26 cellular contexts compared by ENCODE assay signal in genomic region chr16:49684731-49685130, GRCh38.
DNase-seq lines count a peak whose midpoint lies in the region; ATAC-seq, FAIRE-seq and TF ChIP-seq lines count a peak whose summit lies in the region.
"Had no signal": no experiment of that assay in that cellular context is flagged by ENCODE, and none has a peak within 500 bp of the region (broad histone marks: within the 10 kb centered on the region; RNA-seq: fewer than 3 reads in every experiment).

No MANE protein-coding gene starts in this region.

- peak overlapping the region; percentile 7 for H3K27ac Mint-ChIP-seq in endodermal cell
- H3K27ac Mint-ChIP-seq: CD14-positive monocyte; CD4-positive, alpha-beta memory T cell; CD4-positive, CD25-positive, alpha-beta regulatory T cell; CD8-positive, alpha-beta memory T cell had no signal

- H2BK15ac ChIP-seq in neuronal stem cell (ENCODE audit: low read length) = peak overlapping the region; percentile 44

- H3K4me3 ChIP-seq in HepG2 (replicated peaks in 1 of 3; ENCODE audit: insufficient read depth in 1 of 3, low read depth in 2 of 3, low read length in 3 of 3) (no peak overlapping the region), right lobe of liver (no peak overlapping the region), endodermal cell (ENCODE audit: low read length) (no peak overlapping the region), neuronal stem cell (ENCODE audit: low read length in 2 of 2) (no peak overlapping the region), trophoblast cell (ENCODE audit: low read depth, low read length) (no peak overlapping the region)
- H3K4me3 ChIP-seq: BLaER1 had no signal

- H3K4me3 Mint-ChIP-seq in endodermal cell = no peak overlapping the region
- H3K4me3 Mint-ChIP-seq: CD4-positive, alpha-beta memory T cell; CD4-positive, CD25-positive, alpha-beta regulatory T cell; CD8-positive, alpha-beta memory T cell had no signal

- 0% methylated on average over 2 of the region's 10 CpGs for WGBS in HepG2 (ENCODE audit: low lambda C conversion rate)
- 80% methylated on average over 1 of the region's 10 CpGs for WGBS in right lobe of liver (ENCODE audit: insufficient coverage, low coverage, low lambda C conversion rate, missing lambda C conversion rate)
- WGBS in endodermal cell (ENCODE audit: insufficient coverage in 1 of 2, insufficient read length in 1 of 2), 2 experiments = 87 to 96% methylated on average over 4 to 10 of the region's 10 CpGs
- no CpG with 5 or more reads among the region's 10 CpGs for WGBS in neuronal stem cell (ENCODE audit: extremely low coverage in 2 of 2, insufficient read length in 2 of 2, insufficient replicate concordance in 1 of 2), 2 donors
- WGBS in trophoblast cell (ENCODE audit: extremely low coverage, insufficient coverage, insufficient read length) = no CpG with 5 or more reads among the region's 10 CpGs

- no peak for TF ChIP-seq RAD21 in HepG2 (CRISPR knock-in tag; IDR thresholded peaks at IDR 0.05)

- DNase-seq in HepG2 (ENCODE audit: low spot score) (no peak), right lobe of liver (no peak), endodermal cell (no peak), neuronal stem cell (ENCODE audit: low spot score) (no peak), trophoblast cell (no peak), DMS79 treated with DMSO at 0.1 percent for 48 hours (lab: John Stamatoyannopoulos, UW) (no peak), medulla oblongata (ENCODE audit: extremely low spot score) (no peak)
- DNase-seq: 8988T; ACHN; BE2C; C1 segment of cervical spinal cord; CD4-positive, alpha-beta memory T cell; CD4-positive, CD25-positive, alpha-beta regulatory T cell; CD8-positive, alpha-beta memory T cell; COR-L47; DMS153; DMS53; DMS79; GF-D8 had no signal

- no peak overlapping the region for H3K27ac ChIP-seq in HepG2 (ENCODE audit: extremely low read length, insufficient read depth, low read length)
- H3K27ac ChIP-seq in right lobe of liver = no peak overlapping the region
- H3K27ac ChIP-seq in endodermal cell (ENCODE audit: low read depth, low read length) = no peak overlapping the region
- H3K27ac ChIP-seq in neuronal stem cell (replicated peaks; ENCODE audit: low read length) = no peak overlapping the region
- H3K27ac ChIP-seq in trophoblast cell (ENCODE audit: low read depth, low read length) = no peak overlapping the region
- H3K27ac ChIP-seq: BLaER1 had no signal

- H3K9me3 ChIP-seq in HepG2 (ENCODE audit: low read length) (peaks cover 8% of the 10 kb centered on the region; the same call in 1 of the 2 replicates), right lobe of liver (no peaks in the 10 kb centered on the region), endodermal cell (ENCODE audit: control insufficient read depth, low read length) (peaks cover 8% of the 10 kb centered on the region), neuronal stem cell (replicated peaks in 1 of 2; ENCODE audit: control insufficient read depth in 2 of 2, insufficient read depth in 1 of 2, low read depth in 1 of 2, low read length in 2 of 2) (peaks cover 4 to 18% of the 10 kb centered on the region in 2 donors), trophoblast cell (ENCODE audit: insufficient read depth, low read depth, low read length) (peaks cover 9% of the 10 kb centered on the region)
- H3K9me3 ChIP-seq: BE2C had no signal

- FAIRE-seq in HepG2 (lab: Jason Lieb, UNC) = no peak
- FAIRE-seq: A204.1, G401.6, GM12891, GM18507 had no signal

- POLR2A ChIA-PET in HepG2 (lab: Yijun Ruan, JAX) = no interaction called here

- no peaks in the 10 kb centered on the region; the same call in 1 of the 2 replicates for H4K20me1 ChIP-seq in HepG2 (ENCODE audit: insufficient read depth, low read length)
- H4K20me1 ChIP-seq: BLaER1 had no signal

- TF ChIP-seq POLR2A in HepG2 (IDR thresholded peaks at IDR 0.05; ENCODE audit: insufficient read depth in 1 of 2, low read depth in 2 of 2, low read length in 2 of 2) (no peak), right lobe of liver (IDR thresholded peaks at IDR 0.05) (no peak)

- no peak overlapping the region for H2BK5ac ChIP-seq in neuronal stem cell (ENCODE audit: low read length)
- H2BK5ac ChIP-seq in trophoblast cell (ENCODE audit: low read depth, low read length, poor library complexity) = no peak overlapping the region

- H3K27me3 Mint-ChIP-seq in endodermal cell (ENCODE audit: insufficient read depth) = no peaks in the 10 kb centered on the region

- ATAC-seq in HepG2 (peak; percentile 14; the same call in 1 of the 3 replicates), right lobe of liver (no peak), GM18502 (IDR thresholded peaks at IDR 0.05; ENCODE audit: poor library complexity, unreplicated experiment) (no peak)

- in situ Hi-C loops in HepG2 (cut with HindIII; ENCODE audit: extremely low pct_ligation_motif_present, low pct_unique_long_range_greater_than_20kb) = no loop called here

- H2BK12ac ChIP-seq in neuronal stem cell (ENCODE audit: low read length) (no peak overlapping the region), trophoblast cell (ENCODE audit: low read length) (no peak overlapping the region)

- H2BK120ac ChIP-seq in neuronal stem cell (ENCODE audit: low read depth, low read length) = no peak overlapping the region
- no peak overlapping the region for H2BK120ac ChIP-seq in trophoblast cell (ENCODE audit: insufficient read depth, low read length, poor library complexity)

- H2AK5ac ChIP-seq in neuronal stem cell (ENCODE audit: low read depth, low read length) (peak overlapping the region; percentile 14), trophoblast cell (ENCODE audit: low read length) (no peak overlapping the region)

- H3K4me2 ChIP-seq in HepG2 (ENCODE audit: low read depth, low read length) = no peak overlapping the region
- no peak overlapping the region for H3K4me2 ChIP-seq in neuronal stem cell (ENCODE audit: insufficient read depth, low read length, poor library complexity, severe bottlenecking)
- no peak overlapping the region for H3K4me2 ChIP-seq in trophoblast cell (ENCODE audit: low read length)
- H3K4me2 ChIP-seq: BLaER1 had no signal

- TF ChIP-seq EP300 in HepG2 (IDR thresholded peaks at IDR 0.05; ENCODE audit: low read depth in 2 of 2, low read length in 2 of 2) (no peak), HepG2 (CRISPR knock-in tag; IDR thresholded peaks at IDR 0.05; ENCODE audit: borderline replicate concordance) (no peak)

- no peak overlapping the region for H4K12ac ChIP-seq in trophoblast cell (ENCODE audit: low read depth, low read length)

- H3K9ac ChIP-seq in HepG2 (ENCODE audit: insufficient read depth, low read depth, low read length) (no peak overlapping the region), endodermal cell (ENCODE audit: extremely low read depth, low read length, poor library complexity, severe bottlenecking) (no peak overlapping the region), neuronal stem cell (ENCODE audit: low read depth, low read length, poor library complexity) (no peak overlapping the region), trophoblast cell (ENCODE audit: low read length) (no peak overlapping the region)
- H3K9ac ChIP-seq: BLaER1 had no signal

- H3K9me3 Mint-ChIP-seq in endodermal cell = peaks cover 6% of the 10 kb centered on the region
- H3K9me3 Mint-ChIP-seq: CD4-positive, alpha-beta memory T cell; CD4-positive, CD25-positive, alpha-beta regulatory T cell had no signal

- CTCF ChIA-PET in HepG2 (lab: Yijun Ruan, JAX; ENCODE audit: low intra/inter-chr PET ratio, low total read pairs) = no interaction called here

- peaks cover 4% of the 10 kb centered on the region for H3K4me1 Mint-ChIP-seq in endodermal cell
- H3K4me1 Mint-ChIP-seq: CD14-positive monocyte; CD4-positive, alpha-beta memory T cell; CD4-positive, CD25-positive, alpha-beta regulatory T cell; CD8-positive, alpha-beta memory T cell had no signal

- H4K91ac ChIP-seq in neuronal stem cell (ENCODE audit: low read depth, low read length, poor library complexity) (no peak overlapping the region), trophoblast cell (ENCODE audit: low read depth, low read length) (no peak overlapping the region)

- intact Hi-C loops in HepG2 (cut with micrococcal nuclease; ENCODE audit: unreplicated experiment) (no loop called here), right lobe of liver (cut with DNase I) (no loop called here)

- no peaks in the 10 kb centered on the region for H3K4me1 ChIP-seq in HepG2 (ENCODE audit: insufficient read depth, low read length)
- no peaks in the 10 kb centered on the region for H3K4me1 ChIP-seq in right lobe of liver
- H3K4me1 ChIP-seq in endodermal cell (ENCODE audit: control insufficient read depth, insufficient read depth, low read length) = no peaks in the 10 kb centered on the region
- peaks cover 0 to 3% of the 10 kb centered on the region in 2 donors for H3K4me1 ChIP-seq in neuronal stem cell (ENCODE audit: control insufficient read depth in 2 of 2, insufficient read depth in 1 of 2, low read depth in 1 of 2, low read length in 2 of 2)
- H3K4me1 ChIP-seq in trophoblast cell (ENCODE audit: control insufficient read depth in 1 of 2, insufficient read depth in 2 of 2, low read length in 2 of 2) = no peaks in the 10 kb centered on the region
- H3K4me1 ChIP-seq: BE2C had no signal

- H3K79me1 ChIP-seq in neuronal stem cell (ENCODE audit: low read depth, low read length) (peaks cover 4% of the 10 kb centered on the region), trophoblast cell (ENCODE audit: low read length) (no peaks in the 10 kb centered on the region)

- TF ChIP-seq CTCF in HepG2 (CRISPR knock-in tag; IDR thresholded peaks at IDR 0.05) (no peak), right lobe of liver (IDR thresholded peaks at IDR 0.05) (no peak), endodermal cell (conservative IDR thresholded peaks at IDR 0.05) (no peak)

- H3K4ac ChIP-seq in neuronal stem cell (ENCODE audit: low read length) = no peak overlapping the region
- no peak overlapping the region for H3K4ac ChIP-seq in trophoblast cell (ENCODE audit: low read depth, low read length)

- BruUV-seq in HepG2 (replicated peaks; lab: Mats Ljungman, UMichigan) = no TSS peak

- H4K8ac ChIP-seq in neuronal stem cell (ENCODE audit: low read depth, low read length) = no peak overlapping the region
- no peak overlapping the region for H4K8ac ChIP-seq in trophoblast cell (ENCODE audit: low read depth, low read length)

- H3K36me3 ChIP-seq in HepG2 (replicated peaks in 1 of 2; ENCODE audit: control insufficient read depth in 1 of 2, insufficient read depth in 2 of 2, low read length in 2 of 2) (no peaks in the 10 kb centered on the region), right lobe of liver (no peaks in the 10 kb centered on the region), endodermal cell (ENCODE audit: control insufficient read depth, insufficient read depth, low read length) (no peaks in the 10 kb centered on the region), neuronal stem cell (replicated peaks in 1 of 2; ENCODE audit: control insufficient read depth in 2 of 2, insufficient read depth in 2 of 2, low read length in 2 of 2) (peaks cover 2 to 53% of the 10 kb centered on the region in 2 donors), trophoblast cell (ENCODE audit: control insufficient read depth in 1 of 2, insufficient read depth in 2 of 2, low read length in 2 of 2) (peaks cover 3% of the 10 kb centered on the region in 2 experiments)
- H3K36me3 ChIP-seq: BE2C had no signal

- H3K23ac ChIP-seq in neuronal stem cell (ENCODE audit: low read depth, low read length, poor library complexity) = peak overlapping the region; percentile 35
- H3K23ac ChIP-seq in trophoblast cell (ENCODE audit: low read length) = no peak overlapping the region

- H3K27me3 ChIP-seq in HepG2 (ENCODE audit: control insufficient read depth in 1 of 2, insufficient read depth in 2 of 2, low read length in 2 of 2) = peaks cover 2 to 24% of the 10 kb centered on the region in 2 experiments; a peak in 3 of 5 replicates
- H3K27me3 ChIP-seq in right lobe of liver = no peaks in the 10 kb centered on the region
- no peaks in the 10 kb centered on the region for H3K27me3 ChIP-seq in endodermal cell (ENCODE audit: control insufficient read depth, insufficient read depth, low read length, poor library complexity, severe bottlenecking)
- no peaks in the 10 kb centered on the region for H3K27me3 ChIP-seq in neuronal stem cell (ENCODE audit: control insufficient read depth in 3 of 3, insufficient read depth in 3 of 3, low read depth in 1 of 3, low read length in 3 of 3)
- H3K27me3 ChIP-seq in trophoblast cell (ENCODE audit: insufficient read depth, low read length) = no peaks in the 10 kb centered on the region
- H3K27me3 ChIP-seq: BE2C, BLaER1 had no signal

- H3K36me3 Mint-ChIP-seq in endodermal cell (ENCODE audit: low read depth) = peaks cover 24% of the 10 kb centered on the region
- H3K36me3 Mint-ChIP-seq: CD14-positive monocyte; CD4-positive, alpha-beta memory T cell; CD4-positive, CD25-positive, alpha-beta regulatory T cell; CD8-positive, alpha-beta memory T cell had no signal

- no peak overlapping the region for H2AFZ ChIP-seq in HepG2 (ENCODE audit: low read length)
- no peak overlapping the region for H2AFZ ChIP-seq in neuronal stem cell (ENCODE audit: low read length)
- H2AFZ ChIP-seq in trophoblast cell (ENCODE audit: insufficient read depth, low read length, poor library complexity) = no peak overlapping the region

- peak overlapping the region; percentile 42 for H3K14ac ChIP-seq in neuronal stem cell (ENCODE audit: low read length)
- H3K14ac ChIP-seq in trophoblast cell (ENCODE audit: low read length) = no peak overlapping the region

- H3K79me2 ChIP-seq in HepG2 (ENCODE audit: insufficient read depth, low read length) (no peaks in the 10 kb centered on the region), trophoblast cell (ENCODE audit: control insufficient read depth, insufficient read depth, low read length, poor library complexity) (no peaks in the 10 kb centered on the region)

- H3K18ac ChIP-seq in neuronal stem cell (ENCODE audit: low read length) (peak overlapping the region; percentile 78), trophoblast cell (ENCODE audit: low read length) (peak overlapping the region; percentile 35)
